4 cellular contexts compared by ENCODE assay signal in genomic region chr6:49604080-49604479, GRCh38. TPM values are rescaled to one million over a fixed set of nuclear protein-coding genes. Genes with fewer than 3 reads are reported as not detected.
"Had no signal": no experiment of that assay in that cellular context is flagged by ENCODE, and none has a peak within 500 bp of the region (broad histone marks: within the 10 kb centered on the region; RNA-seq: fewer than 3 reads in every experiment).

No MANE protein-coding gene starts in this region.

RNA-seq across cellular contexts. Expression of gene RHAG, which starts 32.6 kb away (rescaled TPM):
- total RNA-seq: LHCN-M2, M059J, MCF 10A, NCI-H460 had no signal
